Comparison of ENCODE assay signal across 1 cellular context in the genomic region with DNA sequence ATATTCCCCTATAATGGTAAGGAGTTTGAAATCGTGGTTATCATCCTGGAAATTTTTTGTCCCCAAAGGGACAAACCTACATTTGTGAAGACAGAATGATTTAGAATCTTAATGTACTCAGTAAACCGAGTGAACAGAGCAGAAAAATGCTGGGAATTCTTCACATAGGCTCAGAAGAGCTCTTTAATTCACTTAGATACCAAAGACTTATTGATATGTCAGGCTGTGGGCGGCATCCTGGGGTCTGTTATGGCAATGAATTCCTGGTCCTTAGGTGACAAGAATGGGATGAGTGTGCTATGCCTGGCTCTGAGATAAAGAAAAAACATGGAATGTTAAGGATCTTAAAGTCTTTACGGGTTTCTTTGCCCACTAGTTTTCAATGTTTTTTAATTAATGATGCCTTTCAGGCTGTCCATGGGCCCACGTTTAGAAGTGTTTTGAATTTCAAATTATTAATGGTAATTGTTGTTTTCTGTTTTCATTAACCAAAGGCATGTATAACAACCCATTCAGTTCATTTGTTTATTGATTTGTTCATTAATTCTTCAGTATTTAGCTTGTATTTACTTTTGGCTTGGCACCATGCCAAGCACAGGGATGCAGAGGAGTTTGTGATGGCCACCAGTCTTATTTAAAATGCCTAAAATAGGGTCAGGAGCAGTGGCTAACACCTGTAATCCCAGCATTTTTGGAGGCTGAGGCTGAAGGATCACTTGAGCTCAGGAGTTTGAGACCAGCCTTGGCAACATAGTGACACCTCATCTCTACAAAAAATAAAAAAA.
TF ChIP-seq lines count a peak whose summit lies in the region.

No MANE protein-coding gene starts in this region.

TF ChIP-seq in SK-N-SH treated with all-trans-retinoic acid at 6 μM for 48 hours, 23 proteins besides CTCF, POLR2A, EP300 and RAD21 (continued from another document):
- TF ChIP-seq, protein P1, sequence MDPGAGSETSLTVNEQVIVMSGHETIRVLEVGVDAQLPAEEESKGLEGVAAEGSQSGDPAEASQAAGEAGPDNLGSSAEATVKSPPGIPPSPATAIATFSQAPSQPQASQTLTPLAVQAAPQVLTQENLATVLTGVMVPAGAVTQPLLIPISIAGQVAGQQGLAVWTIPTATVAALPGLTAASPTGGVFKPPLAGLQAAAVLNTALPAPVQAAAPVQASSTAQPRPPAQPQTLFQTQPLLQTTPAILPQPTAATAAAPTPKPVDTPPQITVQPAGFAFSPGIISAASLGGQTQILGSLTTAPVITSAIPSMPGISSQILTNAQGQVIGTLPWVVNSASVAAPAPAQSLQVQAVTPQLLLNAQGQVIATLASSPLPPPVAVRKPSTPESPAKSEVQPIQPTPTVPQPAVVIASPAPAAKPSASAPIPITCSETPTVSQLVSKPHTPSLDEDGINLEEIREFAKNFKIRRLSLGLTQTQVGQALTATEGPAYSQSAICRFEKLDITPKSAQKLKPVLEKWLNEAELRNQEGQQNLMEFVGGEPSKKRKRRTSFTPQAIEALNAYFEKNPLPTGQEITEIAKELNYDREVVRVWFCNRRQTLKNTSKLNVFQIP (CRISPR knock-in tag; IDR thresholded peaks at IDR 0.05; ENCODE audit: borderline replicate concordance, low read depth), result no peak
